Comparison of ENCODE assay signal across 27 cellular contexts in the genomic region with DNA sequence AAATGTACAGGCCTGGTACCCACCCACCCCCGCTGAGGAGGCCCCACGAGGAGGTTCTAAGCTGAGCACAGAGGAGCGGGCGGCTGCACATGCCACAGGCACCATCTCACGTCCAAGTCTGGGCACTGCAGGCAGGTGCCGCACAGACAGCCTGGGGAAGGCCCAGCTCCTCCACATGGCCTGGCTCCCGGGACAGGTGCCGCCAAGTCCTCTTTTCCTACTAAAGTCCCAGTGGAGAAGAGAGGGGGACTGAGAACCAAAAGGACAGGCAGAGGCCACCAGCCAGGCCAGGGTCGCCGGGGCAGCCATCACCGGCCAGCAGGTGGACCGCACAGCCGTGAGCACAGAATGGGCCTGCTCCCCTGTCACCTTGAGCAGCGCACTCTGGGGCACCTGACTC.
DNase-seq lines count a peak whose midpoint lies in the region; ATAC-seq and TF ChIP-seq lines count a peak whose summit lies in the region.
"Had no signal": no experiment of that assay in that cellular context is flagged by ENCODE, and none has a peak within 500 bp of the region (broad histone marks: within the 10 kb centered on the region; RNA-seq: fewer than 3 reads in every experiment).

No MANE protein-coding gene starts in this region.

- H3K27me3 Mint-ChIP-seq in GM23338 (ENCODE audit: insufficient read depth, low read depth, poor library complexity), result peaks cover 10% of the 10 kb centered on the region
- H3K27me3 Mint-ChIP-seq: activated naive CD8-positive, alpha-beta T cell; central memory CD8-positive, alpha-beta T cell; IgD-negative memory B cell had no signal

- H3K27me3 ChIP-seq in BJ (ENCODE audit: control insufficient read depth, insufficient read depth, low read length), result no peaks in the 10 kb centered on the region
- H3K27me3 ChIP-seq in GM23338 (ENCODE audit: insufficient read depth), result no peaks in the 10 kb centered on the region
- no peaks in the 10 kb centered on the region for H3K27me3 ChIP-seq in neuronal stem cell (ENCODE audit: control insufficient read depth in 3 of 3, insufficient read depth in 3 of 3, low read depth in 1 of 3, low read length in 3 of 3)
- H3K27me3 ChIP-seq: neural progenitor cell, SJCRH30 had no signal

- H2BK12ac ChIP-seq in neuronal stem cell (ENCODE audit: low read length), result no peak overlapping the region

- no peak overlapping the region for H3K27ac Mint-ChIP-seq in GM23338
- H3K27ac Mint-ChIP-seq: activated naive CD8-positive, alpha-beta T cell; IgD-negative memory B cell; neural progenitor cell had no signal

- H3K4ac ChIP-seq in neuronal stem cell (ENCODE audit: low read length), result no peak overlapping the region

- H4K91ac ChIP-seq in neuronal stem cell (ENCODE audit: low read depth, low read length, poor library complexity), result peak overlapping the region; percentile 53

- H3K18ac ChIP-seq in neuronal stem cell (ENCODE audit: low read length), result peak overlapping the region; percentile 64

- H3K36me3 ChIP-seq in BJ (ENCODE audit: control insufficient read depth, insufficient read depth, low read length) (peaks cover 10% of the 10 kb centered on the region), GM23338 (ENCODE audit: insufficient read depth) (0 out of 2 replicates have a peak, but pooled peaks cover 3% of the 10 kb centered on the region), neuronal stem cell (replicated peaks in 1 of 2; ENCODE audit: control insufficient read depth in 2 of 2, insufficient read depth in 2 of 2, low read length in 2 of 2) (peaks cover 22 to 37% of the 10 kb centered on the region in 2 donors)
- H3K36me3 ChIP-seq: neural progenitor cell, SJCRH30 had no signal

- TF ChIP-seq CTCF in BJ (IDR thresholded peaks at IDR 0.05; ENCODE audit: insufficient read depth, low read depth, low read length) (0 out of 2 replicates have a peak, but pooled peaks have one; percentile 7), GM23338 (conservative IDR thresholded peaks at IDR 0.05; ENCODE audit: low read depth in 2 of 2) (0 out of 4 replicates have a peak, but pooled peaks of 1 of the 2 experiments have one; percentile 8)

- H3K9me3 Mint-ChIP-seq in GM23338, result no peaks in the 10 kb centered on the region
- H3K9me3 Mint-ChIP-seq: central memory CD8-positive, alpha-beta T cell; IgD-negative memory B cell; neural progenitor cell had no signal

- no peak overlapping the region for H3K4me3 ChIP-seq in BJ (ENCODE audit: low read depth, low read length)
- H3K4me3 ChIP-seq in GM23338, result no peak overlapping the region
- H3K4me3 ChIP-seq in neuronal stem cell (ENCODE audit: low read length in 2 of 2), result no peak overlapping the region
- H3K4me3 ChIP-seq: neural progenitor cell, SJCRH30 had no signal

- peaks cover 0 to 1% of the 10 kb centered on the region in 2 donors for H3K9me3 ChIP-seq in neuronal stem cell (replicated peaks in 1 of 2; ENCODE audit: control insufficient read depth in 2 of 2, insufficient read depth in 1 of 2, low read depth in 1 of 2, low read length in 2 of 2)
- H3K9me3 ChIP-seq: Caco-2, SJCRH30 had no signal

- peak; percentile 17; the same call in 2 of the 3 replicates for ATAC-seq in GM23338
- ATAC-seq in HG03139 (IDR thresholded peaks at IDR 0.05; ENCODE audit: unreplicated experiment), result no peak
- no peak for ATAC-seq in HG02623 (IDR thresholded peaks at IDR 0.05; ENCODE audit: unreplicated experiment)
- ATAC-seq: sciatic nerve had no signal

- no peak overlapping the region for H3K9ac ChIP-seq in neuronal stem cell (ENCODE audit: low read depth, low read length, poor library complexity)
- H3K9ac ChIP-seq: neural progenitor cell had no signal

- no peaks in the 10 kb centered on the region for H3K9me2 ChIP-seq in GM23338 (ENCODE audit: insufficient read depth)

- no peak overlapping the region for H3K4me2 ChIP-seq in GM23338
- no peak overlapping the region for H3K4me2 ChIP-seq in neuronal stem cell (ENCODE audit: insufficient read depth, low read length, poor library complexity, severe bottlenecking)
- H3K4me2 ChIP-seq: neural progenitor cell had no signal

- no CpG with 5 or more reads among the region's 14 CpGs for WGBS in neuronal stem cell (ENCODE audit: extremely low coverage in 2 of 2, insufficient read length in 2 of 2, insufficient replicate concordance in 1 of 2), 2 donors

- H3K14ac ChIP-seq in neuronal stem cell (ENCODE audit: low read length), result peak overlapping the region; percentile 89

- H4K8ac ChIP-seq in neuronal stem cell (ENCODE audit: low read depth, low read length), result no peak overlapping the region

- H2AFZ ChIP-seq in GM23338 (no peak overlapping the region), neuronal stem cell (ENCODE audit: low read length) (no peak overlapping the region)
- H2AFZ ChIP-seq: neural progenitor cell had no signal

- peaks cover 7% of the 10 kb centered on the region for H3K79me1 ChIP-seq in neuronal stem cell (ENCODE audit: low read depth, low read length)

- no peak overlapping the region for H2BK120ac ChIP-seq in neuronal stem cell (ENCODE audit: low read depth, low read length)

- peaks cover 9% of the 10 kb centered on the region; the same call in 2 of the 3 replicates for H3K4me1 Mint-ChIP-seq in GM23338

- H3K79me2 ChIP-seq in GM23338 (replicated peaks; ENCODE audit: insufficient read depth), result no peaks in the 10 kb centered on the region

- POLR2A ChIA-PET in BJ (lab: Charles Lee), result no interaction called here

- no peak overlapping the region for H2BK15ac ChIP-seq in neuronal stem cell (ENCODE audit: low read length)

- no peaks in the 10 kb centered on the region for H3K4me1 ChIP-seq in GM23338 (ENCODE audit: insufficient read depth)
- peaks cover 0 to 3% of the 10 kb centered on the region in 2 donors for H3K4me1 ChIP-seq in neuronal stem cell (ENCODE audit: control insufficient read depth in 2 of 2, insufficient read depth in 1 of 2, low read depth in 1 of 2, low read length in 2 of 2)
- H3K4me1 ChIP-seq: Caco-2, neural progenitor cell, SJCRH30 had no signal

- H2BK5ac ChIP-seq in neuronal stem cell (ENCODE audit: low read length), result no peak overlapping the region

- CTCF ChIA-PET in BJ (lab: Yijun Ruan, JAX), result no interaction called here

- H3K27ac ChIP-seq in GM23338 (ENCODE audit: low read depth), result no peak overlapping the region
- H3K27ac ChIP-seq in neuronal stem cell (replicated peaks; ENCODE audit: low read length), result no peak overlapping the region
- H3K27ac ChIP-seq: C4-2B, neural progenitor cell, SJCRH30, VCaP had no signal

- no peak for DNase-seq in BJ (ENCODE audit: low read depth)
- DNase-seq in GM23338 (ENCODE audit: low spot score), result no peak
- peak; percentile 52 for DNase-seq in cerebellum (ENCODE audit: low spot score)
- no peak for DNase-seq in neuronal stem cell (ENCODE audit: low spot score)
- DNase-seq in effector CD4-positive, alpha-beta T cell, result no peak
- DNase-seq in mucosa of gallbladder (ENCODE audit: low spot score), result no peak
- DNase-seq: activated CD4-positive, alpha-beta T cell treated with anti-CD3 and anti-CD28 coated beads for 48 hours; Caco-2; dermis blood vessel endothelial cell; foreskin melanocyte; GDM1; mammary epithelial cell; NCI-H446 treated with DMSO at 0.1 percent for 48 hours; NCI-H82; SJCRH30; stimulated activated CD4-positive, alpha-beta T cell treated with anti-CD3 and anti-CD28 coated beads, Interleukin-4, amount 100 ng/mL, for 4 hours; T-helper 9 cell; trophoblast cell had no signal

- peaks cover 23% of the 10 kb centered on the region for H3K36me3 Mint-ChIP-seq in GM23338 (ENCODE audit: low read depth)

- H4K20me1 ChIP-seq in GM23338 (replicated peaks; ENCODE audit: insufficient read depth), result no peaks in the 10 kb centered on the region

- no peak overlapping the region for H3K4me3 Mint-ChIP-seq in GM23338
- H3K4me3 Mint-ChIP-seq: activated naive CD8-positive, alpha-beta T cell; central memory CD8-positive, alpha-beta T cell; IgD-negative memory B cell; neural progenitor cell had no signal

- H2AK5ac ChIP-seq in neuronal stem cell (ENCODE audit: low read depth, low read length), result peak overlapping the region; percentile 75

- no peaks in the 10 kb centered on the region for H3F3A ChIP-seq in GM23338 (replicated peaks; ENCODE audit: low read depth)

- no peak overlapping the region for H3K23ac ChIP-seq in neuronal stem cell (ENCODE audit: low read depth, low read length, poor library complexity)

TF ChIP-seq in GM23338, 12 proteins besides CTCF, POLR2A, EP300 and RAD21:
- TF ChIP-seq, protein P1, sequence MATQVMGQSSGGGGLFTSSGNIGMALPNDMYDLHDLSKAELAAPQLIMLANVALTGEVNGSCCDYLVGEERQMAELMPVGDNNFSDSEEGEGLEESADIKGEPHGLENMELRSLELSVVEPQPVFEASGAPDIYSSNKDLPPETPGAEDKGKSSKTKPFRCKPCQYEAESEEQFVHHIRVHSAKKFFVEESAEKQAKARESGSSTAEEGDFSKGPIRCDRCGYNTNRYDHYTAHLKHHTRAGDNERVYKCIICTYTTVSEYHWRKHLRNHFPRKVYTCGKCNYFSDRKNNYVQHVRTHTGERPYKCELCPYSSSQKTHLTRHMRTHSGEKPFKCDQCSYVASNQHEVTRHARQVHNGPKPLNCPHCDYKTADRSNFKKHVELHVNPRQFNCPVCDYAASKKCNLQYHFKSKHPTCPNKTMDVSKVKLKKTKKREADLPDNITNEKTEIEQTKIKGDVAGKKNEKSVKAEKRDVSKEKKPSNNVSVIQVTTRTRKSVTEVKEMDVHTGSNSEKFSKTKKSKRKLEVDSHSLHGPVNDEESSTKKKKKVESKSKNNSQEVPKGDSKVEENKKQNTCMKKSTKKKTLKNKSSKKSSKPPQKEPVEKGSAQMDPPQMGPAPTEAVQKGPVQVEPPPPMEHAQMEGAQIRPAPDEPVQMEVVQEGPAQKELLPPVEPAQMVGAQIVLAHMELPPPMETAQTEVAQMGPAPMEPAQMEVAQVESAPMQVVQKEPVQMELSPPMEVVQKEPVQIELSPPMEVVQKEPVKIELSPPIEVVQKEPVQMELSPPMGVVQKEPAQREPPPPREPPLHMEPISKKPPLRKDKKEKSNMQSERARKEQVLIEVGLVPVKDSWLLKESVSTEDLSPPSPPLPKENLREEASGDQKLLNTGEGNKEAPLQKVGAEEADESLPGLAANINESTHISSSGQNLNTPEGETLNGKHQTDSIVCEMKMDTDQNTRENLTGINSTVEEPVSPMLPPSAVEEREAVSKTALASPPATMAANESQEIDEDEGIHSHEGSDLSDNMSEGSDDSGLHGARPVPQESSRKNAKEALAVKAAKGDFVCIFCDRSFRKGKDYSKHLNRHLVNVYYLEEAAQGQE (IDR thresholded peaks at IDR 0.05; ENCODE audit: unreplicated experiment), result no peak
- TF ChIP-seq EZH2phosphoT487 (IDR thresholded peaks at IDR 0.05; ENCODE audit: unreplicated experiment) (no peak), NANOG (IDR thresholded peaks at IDR 0.05; ENCODE audit: borderline replicate concordance) (no peak), CREB1 (CRISPR knock-in tag; IDR thresholded peaks at IDR 0.05; ENCODE audit: low read depth) (no peak), STAT1 (IDR thresholded peaks at IDR 0.05; ENCODE audit: unreplicated experiment) (no peak), ZNF114 (CRISPR knock-in tag; IDR thresholded peaks at IDR 0.05) (no peak)
